ENCODE assay signal across 1 cellular context in genomic region chr10:133162178-133162909, GRCh38.
TF ChIP-seq lines count a peak whose summit lies in the region.

No MANE protein-coding gene starts in this region.

TF ChIP-seq in HepG2, 621 proteins besides CTCF, POLR2A, EP300 and RAD21 (continued from another document and continues in another):
- TF ChIP-seq RERE (CRISPR knock-in tag; IDR thresholded peaks at IDR 0.05; ENCODE audit: low read depth) (no peak), DR1 (CRISPR knock-in tag; IDR thresholded peaks at IDR 0.05) (no peak), HOXD1 (CRISPR knock-in tag; IDR thresholded peaks at IDR 0.05) (no peak), CEBPG (CRISPR knock-in tag; IDR thresholded peaks at IDR 0.05) (peak; percentile 91), ZNF513 (CRISPR knock-in tag; conservative IDR thresholded peaks at IDR 0.05) (no peak), NR2F6 (IDR thresholded peaks at IDR 0.05) (no peak), NR2F6 (CRISPR knock-in tag; IDR thresholded peaks at IDR 0.05) (peak; percentile 43; the same call in 1 of the 2 replicates), ZNF841 (CRISPR knock-in tag; IDR thresholded peaks at IDR 0.05; ENCODE audit: borderline replicate concordance) (no peak), CENPT (CRISPR knock-in tag; IDR thresholded peaks at IDR 0.05; ENCODE audit: low read depth) (no peak), SRSF4 (IDR thresholded peaks at IDR 0.05; ENCODE audit: low read depth, low read length, poor library complexity, severe bottlenecking) (no peak), RCOR2 (CRISPR knock-in tag; IDR thresholded peaks at IDR 0.05) (no peak), ZNF136 (CRISPR knock-in tag; IDR thresholded peaks at IDR 0.05; ENCODE audit: low read depth) (no peak), CSRNP2 (CRISPR knock-in tag; conservative IDR thresholded peaks at IDR 0.05; ENCODE audit: low read depth) (no peak), THRA (CRISPR knock-in tag; IDR thresholded peaks at IDR 0.05; ENCODE audit: borderline replicate concordance) (peak; percentile 91; the same call in 1 of the 2 replicates), ZMYM4 (CRISPR knock-in tag; IDR thresholded peaks at IDR 0.05) (no peak), TEAD3 (CRISPR knock-in tag; optimal IDR thresholded peaks at IDR 0.05; ENCODE audit: borderline replicate concordance) (peak; percentile 31), CEBPB (IDR thresholded peaks at IDR 0.05; ENCODE audit: borderline replicate concordance, low read depth, low read length) (peak; percentile 89), AHDC1 (CRISPR knock-in tag; IDR thresholded peaks at IDR 0.05; ENCODE audit: borderline replicate concordance) (no peak), SRSF9 (IDR thresholded peaks at IDR 0.05; ENCODE audit: borderline replicate concordance, insufficient read depth, low read depth, low read length, poor library complexity, severe bottlenecking) (no peak), CSRNP1 (CRISPR knock-in tag; IDR thresholded peaks at IDR 0.05) (no peak), ZNF678 (CRISPR knock-in tag; IDR thresholded peaks at IDR 0.05) (no peak), ZNF557 (CRISPR knock-in tag; IDR thresholded peaks at IDR 0.05) (no peak), RARA (CRISPR knock-in tag; IDR thresholded peaks at IDR 0.05) (peak; percentile 32; the same call in 1 of the 2 replicates), CBX1 (IDR thresholded peaks at IDR 0.05; ENCODE audit: low read depth) (no peak), ZNF646 (CRISPR knock-in tag; IDR thresholded peaks at IDR 0.05) (no peak), SAP130 (CRISPR knock-in tag; IDR thresholded peaks at IDR 0.05; ENCODE audit: low read depth) (0 out of 2 replicates have a peak, but pooled peaks have one; percentile 23), HOXA9 (CRISPR knock-in tag; IDR thresholded peaks at IDR 0.05; ENCODE audit: borderline replicate concordance) (no peak), NCOA2 (CRISPR knock-in tag; IDR thresholded peaks at IDR 0.05) (peak; percentile 43; the same call in 1 of the 2 replicates), ATF4 (CRISPR knock-in tag; IDR thresholded peaks at IDR 0.05) (peak in 1 of 2 experiments; percentile 94; a peak in 2 of 4 replicates), GABPB1 (CRISPR knock-in tag; IDR thresholded peaks at IDR 0.05) (peak; percentile 32; the same call in 1 of the 2 replicates), KDM1A (CRISPR knock-in tag; IDR thresholded peaks at IDR 0.05) (no peak)
